ENCODE assay signal across 1 cellular context in the genomic region with DNA sequence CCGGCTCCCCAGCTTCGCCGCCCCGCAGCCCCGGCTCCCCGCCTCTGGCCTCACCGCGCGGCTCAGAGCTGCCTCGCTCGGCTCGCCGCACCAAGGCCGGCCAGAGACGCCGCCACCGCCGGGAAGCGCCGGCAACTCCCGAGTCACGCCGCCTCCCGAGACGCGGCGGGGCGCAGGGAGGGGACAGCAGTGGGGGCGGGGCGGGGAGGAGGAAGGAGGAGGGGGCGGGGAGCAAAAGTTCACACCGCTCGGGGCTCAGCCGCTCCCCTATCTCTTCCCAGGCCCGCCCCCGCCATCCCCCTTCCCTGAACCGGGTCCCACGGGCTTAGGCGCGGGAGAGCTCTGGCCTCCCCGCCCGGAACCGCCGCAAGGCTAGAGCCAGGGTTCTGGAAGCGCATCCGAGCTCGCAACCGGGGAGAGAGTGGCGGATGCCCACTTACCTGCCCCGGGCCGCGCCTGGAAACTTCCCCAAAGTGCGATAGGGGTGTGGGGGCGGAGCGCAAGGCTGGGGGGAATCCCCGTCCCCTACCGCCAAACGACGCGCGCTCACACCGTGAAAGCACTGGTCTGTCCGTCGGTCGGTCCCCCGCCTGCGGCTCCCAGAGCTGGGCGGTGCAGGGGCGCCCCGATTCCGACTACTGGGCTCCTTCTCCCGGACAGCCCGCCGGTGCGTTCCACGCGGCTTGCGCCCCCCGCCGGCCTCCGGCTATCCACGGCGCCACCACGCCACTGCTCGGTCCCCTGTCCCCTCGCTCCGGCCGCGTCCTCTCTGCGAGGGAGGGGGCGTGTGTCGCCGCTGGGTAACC.
A peak's percentile ranks its signal among the peaks of the same experiment; 100 is the strongest.
TF ChIP-seq lines count a peak whose summit lies in the region.

No MANE protein-coding gene starts in this region.

TF ChIP-seq in HEK293, 187 proteins besides CTCF, POLR2A, EP300 and RAD21 (continued from another document and continues in another):
- TF ChIP-seq, protein P1, sequence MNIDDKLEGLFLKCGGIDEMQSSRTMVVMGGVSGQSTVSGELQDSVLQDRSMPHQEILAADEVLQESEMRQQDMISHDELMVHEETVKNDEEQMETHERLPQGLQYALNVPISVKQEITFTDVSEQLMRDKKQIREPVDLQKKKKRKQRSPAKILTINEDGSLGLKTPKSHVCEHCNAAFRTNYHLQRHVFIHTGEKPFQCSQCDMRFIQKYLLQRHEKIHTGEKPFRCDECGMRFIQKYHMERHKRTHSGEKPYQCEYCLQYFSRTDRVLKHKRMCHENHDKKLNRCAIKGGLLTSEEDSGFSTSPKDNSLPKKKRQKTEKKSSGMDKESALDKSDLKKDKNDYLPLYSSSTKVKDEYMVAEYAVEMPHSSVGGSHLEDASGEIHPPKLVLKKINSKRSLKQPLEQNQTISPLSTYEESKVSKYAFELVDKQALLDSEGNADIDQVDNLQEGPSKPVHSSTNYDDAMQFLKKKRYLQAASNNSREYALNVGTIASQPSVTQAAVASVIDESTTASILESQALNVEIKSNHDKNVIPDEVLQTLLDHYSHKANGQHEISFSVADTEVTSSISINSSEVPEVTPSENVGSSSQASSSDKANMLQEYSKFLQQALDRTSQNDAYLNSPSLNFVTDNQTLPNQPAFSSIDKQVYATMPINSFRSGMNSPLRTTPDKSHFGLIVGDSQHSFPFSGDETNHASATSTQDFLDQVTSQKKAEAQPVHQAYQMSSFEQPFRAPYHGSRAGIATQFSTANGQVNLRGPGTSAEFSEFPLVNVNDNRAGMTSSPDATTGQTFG (tag by site-specific recombination; IDR thresholded peaks at IDR 0.05; ENCODE audit: borderline replicate concordance), result no peak
- TF ChIP-seq HOXD13 (CRISPR knock-in tag; IDR thresholded peaks at IDR 0.05; ENCODE audit: borderline replicate concordance) (no peak), ZNF792 (tag by site-specific recombination; IDR thresholded peaks at IDR 0.05) (no peak), REPIN1 (tag by site-specific recombination; IDR thresholded peaks at IDR 0.05; ENCODE audit: low read depth) (no peak), KLF10 (tag by site-specific recombination; IDR thresholded peaks at IDR 0.05) (no peak), ZNF19 (tag by site-specific recombination; IDR thresholded peaks at IDR 0.05; ENCODE audit: low read depth) (no peak), ZNF423 (tag by site-specific recombination; IDR thresholded peaks at IDR 0.05) (no peak), ZNF211 (tag by site-specific recombination; IDR thresholded peaks at IDR 0.05; ENCODE audit: low read depth) (no peak), MEIS1 (CRISPR knock-in tag; IDR thresholded peaks at IDR 0.05; ENCODE audit: borderline replicate concordance) (no peak), ZNF341 (tag by site-specific recombination; IDR thresholded peaks at IDR 0.05; ENCODE audit: low read depth) (peak; percentile 60), SALL2 (tag by site-specific recombination; IDR thresholded peaks at IDR 0.05; ENCODE audit: borderline replicate concordance) (no peak), ZNF707 (tag by site-specific recombination; IDR thresholded peaks at IDR 0.05) (no peak), ZNF843 (tag by site-specific recombination; IDR thresholded peaks at IDR 0.05) (no peak; the same call in 1 of the 2 replicates), ZNF2 (tag by site-specific recombination; IDR thresholded peaks at IDR 0.05) (no peak; the same call in 1 of the 2 replicates), ZNF560 (tag by site-specific recombination; IDR thresholded peaks at IDR 0.05; ENCODE audit: borderline replicate concordance) (no peak), ZNF354C (tag by site-specific recombination; IDR thresholded peaks at IDR 0.05; ENCODE audit: borderline replicate concordance, low read depth) (no peak), ZBTB8A (tag by site-specific recombination; IDR thresholded peaks at IDR 0.05) (peak; percentile 80), ZNF585B (tag by site-specific recombination; IDR thresholded peaks at IDR 0.05) (no peak), ZNF175 (tag by site-specific recombination; IDR thresholded peaks at IDR 0.05) (no peak), ZNF473 (tag by site-specific recombination; IDR thresholded peaks at IDR 0.05) (no peak), ZNF670 (tag by site-specific recombination; IDR thresholded peaks at IDR 0.05; ENCODE audit: low read depth) (no peak), ZNF266 (tag by site-specific recombination; IDR thresholded peaks at IDR 0.05; ENCODE audit: low read depth) (no peak), TCF7L2 (IDR thresholded peaks at IDR 0.05; ENCODE audit: borderline replicate concordance, low read depth, low read length) (no peak), KLF16 (tag by site-specific recombination; IDR thresholded peaks at IDR 0.05) (peak; percentile 30), SP2 (tag by site-specific recombination; IDR thresholded peaks at IDR 0.05) (peak; percentile 24; the same call in 1 of the 2 replicates), KLF8 (tag by site-specific recombination; IDR thresholded peaks at IDR 0.05) (peak; percentile 55; the same call in 1 of the 2 replicates)
- TF ChIP-seq, protein P2, sequence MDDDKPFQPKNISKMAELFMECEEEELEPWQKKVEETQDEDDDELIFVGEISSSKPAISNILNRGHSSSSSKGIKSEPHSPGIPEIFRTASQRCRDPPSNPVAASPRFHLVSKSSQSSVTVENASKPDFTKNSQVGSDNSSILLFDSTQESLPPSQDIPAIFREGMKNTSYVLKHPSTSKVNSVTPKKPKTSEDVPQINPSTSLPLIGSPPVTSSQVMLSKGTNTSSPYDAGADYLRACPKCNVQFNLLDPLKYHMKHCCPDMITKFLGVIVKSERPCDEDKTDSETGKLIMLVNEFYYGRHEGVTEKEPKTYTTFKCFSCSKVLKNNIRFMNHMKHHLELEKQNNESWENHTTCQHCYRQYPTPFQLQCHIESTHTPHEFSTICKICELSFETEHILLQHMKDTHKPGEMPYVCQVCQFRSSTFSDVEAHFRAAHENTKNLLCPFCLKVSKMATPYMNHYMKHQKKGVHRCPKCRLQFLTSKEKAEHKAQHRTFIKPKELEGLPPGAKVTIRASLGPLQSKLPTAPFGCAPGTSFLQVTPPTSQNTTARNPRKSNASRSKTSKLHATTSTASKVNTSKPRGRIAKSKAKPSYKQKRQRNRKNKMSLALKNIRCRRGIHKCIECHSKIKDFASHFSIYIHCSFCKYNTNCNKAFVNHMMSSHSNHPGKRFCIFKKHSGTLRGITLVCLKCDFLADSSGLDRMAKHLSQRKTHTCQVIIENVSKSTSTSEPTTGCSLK (tag by site-specific recombination; IDR thresholded peaks at IDR 0.05), result no peak
- TF ChIP-seq, protein P3, sequence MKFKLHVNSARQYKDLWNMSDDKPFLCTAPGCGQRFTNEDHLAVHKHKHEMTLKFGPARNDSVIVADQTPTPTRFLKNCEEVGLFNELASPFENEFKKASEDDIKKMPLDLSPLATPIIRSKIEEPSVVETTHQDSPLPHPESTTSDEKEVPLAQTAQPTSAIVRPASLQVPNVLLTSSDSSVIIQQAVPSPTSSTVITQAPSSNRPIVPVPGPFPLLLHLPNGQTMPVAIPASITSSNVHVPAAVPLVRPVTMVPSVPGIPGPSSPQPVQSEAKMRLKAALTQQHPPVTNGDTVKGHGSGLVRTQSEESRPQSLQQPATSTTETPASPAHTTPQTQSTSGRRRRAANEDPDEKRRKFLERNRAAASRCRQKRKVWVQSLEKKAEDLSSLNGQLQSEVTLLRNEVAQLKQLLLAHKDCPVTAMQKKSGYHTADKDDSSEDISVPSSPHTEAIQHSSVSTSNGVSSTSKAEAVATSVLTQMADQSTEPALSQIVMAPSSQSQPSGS (tag by site-specific recombination; IDR thresholded peaks at IDR 0.05; ENCODE audit: low read depth), result no peak
- TF ChIP-seq, protein P4, sequence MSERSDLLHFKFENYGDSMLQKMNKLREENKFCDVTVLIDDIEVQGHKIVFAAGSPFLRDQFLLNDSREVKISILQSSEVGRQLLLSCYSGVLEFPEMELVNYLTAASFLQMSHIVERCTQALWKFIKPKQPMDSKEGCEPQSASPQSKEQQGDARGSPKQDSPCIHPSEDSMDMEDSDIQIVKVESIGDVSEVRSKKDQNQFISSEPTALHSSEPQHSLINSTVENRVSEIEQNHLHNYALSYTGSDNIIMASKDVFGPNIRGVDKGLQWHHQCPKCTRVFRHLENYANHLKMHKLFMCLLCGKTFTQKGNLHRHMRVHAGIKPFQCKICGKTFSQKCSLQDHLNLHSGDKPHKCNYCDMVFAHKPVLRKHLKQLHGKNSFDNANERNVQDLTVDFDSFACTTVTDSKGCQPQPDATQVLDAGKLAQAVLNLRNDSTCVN (tag by site-specific recombination; optimal IDR thresholded peaks at IDR 0.05), result peak; percentile 82
- TF ChIP-seq, protein P5, sequence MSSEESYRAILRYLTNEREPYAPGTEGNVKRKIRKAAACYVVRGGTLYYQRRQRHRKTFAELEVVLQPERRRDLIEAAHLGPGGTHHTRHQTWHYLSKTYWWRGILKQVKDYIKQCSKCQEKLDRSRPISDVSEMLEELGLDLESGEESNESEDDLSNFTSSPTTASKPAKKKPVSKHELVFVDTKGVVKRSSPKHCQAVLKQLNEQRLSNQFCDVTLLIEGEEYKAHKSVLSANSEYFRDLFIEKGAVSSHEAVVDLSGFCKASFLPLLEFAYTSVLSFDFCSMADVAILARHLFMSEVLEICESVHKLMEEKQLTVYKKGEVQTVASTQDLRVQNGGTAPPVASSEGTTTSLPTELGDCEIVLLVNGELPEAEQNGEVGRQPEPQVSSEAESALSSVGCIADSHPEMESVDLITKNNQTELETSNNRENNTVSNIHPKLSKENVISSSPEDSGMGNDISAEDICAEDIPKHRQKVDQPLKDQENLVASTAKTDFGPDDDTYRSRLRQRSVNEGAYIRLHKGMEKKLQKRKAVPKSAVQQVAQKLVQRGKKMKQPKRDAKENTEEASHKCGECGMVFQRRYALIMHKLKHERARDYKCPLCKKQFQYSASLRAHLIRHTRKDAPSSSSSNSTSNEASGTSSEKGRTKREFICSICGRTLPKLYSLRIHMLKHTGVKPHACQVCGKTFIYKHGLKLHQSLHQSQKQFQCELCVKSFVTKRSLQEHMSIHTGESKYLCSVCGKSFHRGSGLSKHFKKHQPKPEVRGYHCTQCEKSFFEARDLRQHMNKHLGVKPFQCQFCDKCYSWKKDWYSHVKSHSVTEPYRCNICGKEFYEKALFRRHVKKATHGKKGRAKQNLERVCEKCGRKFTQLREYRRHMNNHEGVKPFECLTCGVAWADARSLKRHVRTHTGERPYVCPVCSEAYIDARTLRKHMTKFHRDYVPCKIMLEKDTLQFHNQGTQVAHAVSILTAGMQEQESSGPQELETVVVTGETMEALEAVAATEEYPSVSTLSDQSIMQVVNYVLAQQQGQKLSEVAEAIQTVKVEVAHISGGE (tag by site-specific recombination; conservative IDR thresholded peaks at IDR 0.05; ENCODE audit: low read depth), result peak; percentile 44; the same call in 1 of the 2 replicates
- TF ChIP-seq, protein P6, sequence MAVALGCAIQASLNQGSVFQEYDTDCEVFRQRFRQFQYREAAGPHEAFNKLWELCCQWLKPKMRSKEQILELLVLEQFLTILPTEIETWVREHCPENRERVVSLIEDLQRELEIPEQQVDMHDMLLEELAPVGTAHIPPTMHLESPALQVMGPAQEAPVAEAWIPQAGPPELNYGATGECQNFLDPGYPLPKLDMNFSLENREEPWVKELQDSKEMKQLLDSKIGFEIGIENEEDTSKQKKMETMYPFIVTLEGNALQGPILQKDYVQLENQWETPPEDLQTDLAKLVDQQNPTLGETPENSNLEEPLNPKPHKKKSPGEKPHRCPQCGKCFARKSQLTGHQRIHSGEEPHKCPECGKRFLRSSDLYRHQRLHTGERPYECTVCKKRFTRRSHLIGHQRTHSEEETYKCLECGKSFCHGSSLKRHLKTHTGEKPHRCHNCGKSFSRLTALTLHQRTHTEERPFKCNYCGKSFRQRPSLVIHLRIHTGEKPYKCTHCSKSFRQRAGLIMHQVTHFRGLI (tag by site-specific recombination; IDR thresholded peaks at IDR 0.05), result no peak
- TF ChIP-seq, protein P7, sequence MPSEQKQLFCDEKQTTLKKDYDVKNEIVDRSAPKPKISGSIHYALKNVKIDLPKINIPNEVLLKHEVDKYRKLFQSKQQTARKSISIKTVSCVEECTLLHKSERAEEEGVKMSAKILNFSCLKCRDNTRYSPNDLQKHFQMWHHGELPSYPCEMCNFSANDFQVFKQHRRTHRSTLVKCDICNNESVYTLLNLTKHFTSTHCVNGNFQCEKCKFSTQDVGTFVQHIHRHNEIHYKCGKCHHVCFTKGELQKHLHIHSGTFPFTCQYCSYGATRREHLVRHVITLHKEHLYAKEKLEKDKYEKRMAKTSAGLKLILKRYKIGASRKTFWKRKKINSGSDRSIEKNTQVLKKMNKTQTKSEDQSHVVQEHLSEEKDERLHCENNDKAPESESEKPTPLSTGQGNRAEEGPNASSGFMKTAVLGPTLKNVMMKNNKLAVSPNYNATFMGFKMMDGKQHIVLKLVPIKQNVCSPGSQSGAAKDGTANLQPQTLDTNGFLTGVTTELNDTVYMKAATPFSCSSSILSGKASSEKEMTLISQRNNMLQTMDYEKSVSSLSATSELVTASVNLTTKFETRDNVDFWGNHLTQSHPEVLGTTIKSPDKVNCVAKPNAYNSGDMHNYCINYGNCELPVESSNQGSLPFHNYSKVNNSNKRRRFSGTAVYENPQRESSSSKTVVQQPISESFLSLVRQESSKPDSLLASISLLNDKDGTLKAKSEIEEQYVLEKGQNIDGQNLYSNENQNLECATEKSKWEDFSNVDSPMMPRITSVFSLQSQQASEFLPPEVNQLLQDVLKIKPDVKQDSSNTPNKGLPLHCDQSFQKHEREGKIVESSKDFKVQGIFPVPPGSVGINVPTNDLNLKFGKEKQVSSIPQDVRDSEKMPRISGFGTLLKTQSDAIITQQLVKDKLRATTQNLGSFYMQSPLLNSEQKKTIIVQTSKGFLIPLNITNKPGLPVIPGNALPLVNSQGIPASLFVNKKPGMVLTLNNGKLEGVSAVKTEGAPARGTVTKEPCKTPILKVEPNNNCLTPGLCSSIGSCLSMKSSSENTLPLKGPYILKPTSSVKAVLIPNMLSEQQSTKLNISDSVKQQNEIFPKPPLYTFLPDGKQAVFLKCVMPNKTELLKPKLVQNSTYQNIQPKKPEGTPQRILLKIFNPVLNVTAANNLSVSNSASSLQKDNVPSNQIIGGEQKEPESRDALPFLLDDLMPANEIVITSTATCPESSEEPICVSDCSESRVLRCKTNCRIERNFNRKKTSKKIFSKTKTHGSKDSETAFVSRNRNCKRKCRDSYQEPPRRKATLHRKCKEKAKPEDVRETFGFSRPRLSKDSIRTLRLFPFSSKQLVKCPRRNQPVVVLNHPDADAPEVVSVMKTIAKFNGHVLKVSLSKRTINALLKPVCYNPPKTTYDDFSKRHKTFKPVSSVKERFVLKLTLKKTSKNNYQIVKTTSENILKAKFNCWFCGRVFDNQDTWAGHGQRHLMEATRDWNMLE (tag by site-specific recombination; conservative IDR thresholded peaks at IDR 0.05; ENCODE audit: low read depth), result no peak
- TF ChIP-seq, protein P8, sequence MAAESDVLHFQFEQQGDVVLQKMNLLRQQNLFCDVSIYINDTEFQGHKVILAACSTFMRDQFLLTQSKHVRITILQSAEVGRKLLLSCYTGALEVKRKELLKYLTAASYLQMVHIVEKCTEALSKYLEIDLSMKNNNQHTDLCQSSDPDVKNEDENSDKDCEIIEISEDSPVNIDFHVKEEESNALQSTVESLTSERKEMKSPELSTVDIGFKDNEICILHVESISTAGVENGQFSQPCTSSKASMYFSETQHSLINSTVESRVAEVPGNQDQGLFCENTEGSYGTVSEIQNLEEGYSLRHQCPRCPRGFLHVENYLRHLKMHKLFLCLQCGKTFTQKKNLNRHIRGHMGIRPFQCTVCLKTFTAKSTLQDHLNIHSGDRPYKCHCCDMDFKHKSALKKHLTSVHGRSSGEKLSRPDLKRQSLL (tag by site-specific recombination; IDR thresholded peaks at IDR 0.05), result no peak
- TF ChIP-seq, protein P9, sequence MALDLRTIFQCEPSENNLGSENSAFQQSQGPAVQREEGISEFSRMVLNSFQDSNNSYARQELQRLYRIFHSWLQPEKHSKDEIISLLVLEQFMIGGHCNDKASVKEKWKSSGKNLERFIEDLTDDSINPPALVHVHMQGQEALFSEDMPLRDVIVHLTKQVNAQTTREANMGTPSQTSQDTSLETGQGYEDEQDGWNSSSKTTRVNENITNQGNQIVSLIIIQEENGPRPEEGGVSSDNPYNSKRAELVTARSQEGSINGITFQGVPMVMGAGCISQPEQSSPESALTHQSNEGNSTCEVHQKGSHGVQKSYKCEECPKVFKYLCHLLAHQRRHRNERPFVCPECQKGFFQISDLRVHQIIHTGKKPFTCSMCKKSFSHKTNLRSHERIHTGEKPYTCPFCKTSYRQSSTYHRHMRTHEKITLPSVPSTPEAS (tag by site-specific recombination; IDR thresholded peaks at IDR 0.05), result no peak
